ENCODE assay signal across 9 cellular contexts in genomic region chr16:71885261-71885650, GRCh38. TPM values are rescaled to one million over a fixed set of nuclear protein-coding genes. Genes with fewer than 3 reads are reported as not detected.
A peak's percentile ranks its signal among the peaks of the same experiment; 100 is the strongest.
DNase-seq lines count a peak whose midpoint lies in the region; ATAC-seq and TF ChIP-seq lines count a peak whose summit lies in the region.
"Had no signal": no experiment of that assay in that cellular context is flagged by ENCODE, and none has a peak within 500 bp of the region (broad histone marks: within the 10 kb centered on the region; RNA-seq: fewer than 3 reads in every experiment).

No MANE protein-coding gene starts in this region.

- H2AK5ac ChIP-seq in IMR-90 (ENCODE audit: low read depth, low read length) = no peak overlapping the region

- H3K9me3 Mint-ChIP-seq in activated CD4-positive, alpha-beta memory T cell treated with anti-CD3 and anti-CD28 coated beads for 36 hours = no peaks in the 10 kb centered on the region
- no peaks in the 10 kb centered on the region for H3K9me3 Mint-ChIP-seq in memory B cell

- no peak overlapping the region for H2BK15ac ChIP-seq in IMR-90 (ENCODE audit: low read depth, low read length)

- H3K27ac Mint-ChIP-seq in activated CD4-positive, alpha-beta memory T cell treated with anti-CD3 and anti-CD28 coated beads for 36 hours = peak overlapping the region; percentile 43
- H3K27ac Mint-ChIP-seq in memory B cell = peak overlapping the region; percentile 97

- intact Hi-C loops in IMR-90 (cut with micrococcal nuclease) = no loop called here
- intact Hi-C loops in activated CD4-positive, alpha-beta memory T cell treated with anti-CD3 and anti-CD28 coated beads for 36 hours (cut with micrococcal nuclease) = loop anchor here (10.0 kb wide), 1 partner anchor 320 kb away; no protein-coding TSS in a partner anchor

- TF ChIP-seq CTCF in IMR-90 (conservative IDR thresholded peaks at IDR 0.05; ENCODE audit: low read depth, low read length) = no peak
- TF ChIP-seq CTCF in gastroesophageal sphincter (IDR thresholded peaks at IDR 0.05) = no peak

- H3K9me1 ChIP-seq in IMR-90 (ENCODE audit: insufficient read depth, low read length) = no peaks in the 10 kb centered on the region

- no peak overlapping the region; a peak in 1 of 4 replicates for H4K8ac ChIP-seq in IMR-90 (ENCODE audit: low read depth in 2 of 2, low read length in 2 of 2)

- peaks cover 1% of the 10 kb centered on the region for H3K27me3 Mint-ChIP-seq in activated CD4-positive, alpha-beta memory T cell treated with anti-CD3 and anti-CD28 coated beads for 36 hours
- no peaks in the 10 kb centered on the region for H3K27me3 Mint-ChIP-seq in memory B cell

- H3K9ac ChIP-seq in BLaER1 treated with 17β-estradiol and CSF1 and Interleukin-3, amounts not matched to agents 10 nM and 100 nM = peak overlapping the region in 1 of 11 experiments; percentile 96; a peak in 1 of 22 replicates
- H3K9ac ChIP-seq in IMR-90 (ENCODE audit: low read depth, low read length) = no peak overlapping the region

- H2BK120ac ChIP-seq in IMR-90 (ENCODE audit: low read depth, low read length) = no peak overlapping the region

- no peaks in the 10 kb centered on the region for H3K27me3 ChIP-seq in BLaER1 treated with 17β-estradiol and CSF1 and Interleukin-3, amounts not matched to agents 10 nM and 100 nM
- H3K27me3 ChIP-seq in IMR-90 (ENCODE audit: control insufficient read depth, insufficient read depth, low read length) = no peaks in the 10 kb centered on the region
- H3K27me3 ChIP-seq in gastroesophageal sphincter = no peaks in the 10 kb centered on the region
- H3K27me3 ChIP-seq: right lobe of liver had no signal

- no peak overlapping the region for H2BK5ac ChIP-seq in IMR-90 (ENCODE audit: low read depth, low read length, poor library complexity, severe bottlenecking)

- in situ Hi-C loops in IMR-90 (cut with MboI; ENCODE audit: low sequenced_read_pairs) = no loop called here

- no peak overlapping the region for H2BK20ac ChIP-seq in IMR-90 (ENCODE audit: low read depth, low read length)

- H3K27ac ChIP-seq in BLaER1 treated with 17β-estradiol and CSF1 and Interleukin-3, amounts not matched to agents 10 nM and 100 nM = 0 out of 22 replicates have a peak overlapping the region, but pooled peaks of 1 of the 11 experiments have one; percentile 89
- H3K27ac ChIP-seq in IMR-90 (ENCODE audit: insufficient read depth, low read length) (no peak overlapping the region), gastroesophageal sphincter (peak overlapping the region in 1 of 4 donors; percentile 88)

- dilution Hi-C loops in IMR-90 (cut with HindIII; ENCODE audit: low sequenced_read_pairs, unreplicated experiment) = no loop called here

- no peak overlapping the region for H4K5ac ChIP-seq in IMR-90 (ENCODE audit: low read depth, low read length)

- H4K20me1 ChIP-seq in BLaER1 treated with 17β-estradiol and CSF1 and Interleukin-3, amounts not matched to agents 10 nM and 100 nM = peaks cover 0 to 32% (median 15%) of the 10 kb centered on the region in 11 experiments; a peak in 10 of 22 replicates
- no peaks in the 10 kb centered on the region for H4K20me1 ChIP-seq in IMR-90 (ENCODE audit: insufficient read depth, low read length)

- peaks cover 2 to 9% of the 10 kb centered on the region in 2 experiments for H3K79me1 ChIP-seq in IMR-90 (ENCODE audit: low read depth in 1 of 2, low read length in 2 of 2)

- no peak overlapping the region for H3K23ac ChIP-seq in IMR-90 (ENCODE audit: low read depth, low read length)

- peak overlapping the region; percentile 93 for H3K4me3 Mint-ChIP-seq in activated CD4-positive, alpha-beta memory T cell treated with anti-CD3 and anti-CD28 coated beads for 36 hours
- peak overlapping the region; percentile 100 for H3K4me3 Mint-ChIP-seq in memory B cell

- peaks cover 40 to 53% (median 43%) of the 10 kb centered on the region in 10 experiments for H3K4me1 ChIP-seq in BLaER1 treated with 17β-estradiol and CSF1 and Interleukin-3, amounts not matched to agents 10 nM and 100 nM
- peaks cover 2% of the 10 kb centered on the region; the same call in 1 of the 2 replicates for H3K4me1 ChIP-seq in IMR-90 (ENCODE audit: control insufficient read depth, insufficient read depth, low read length)
- H3K4me1 ChIP-seq in gastroesophageal sphincter = peaks cover 0 to 31% (median 9%) of the 10 kb centered on the region in 3 donors

- peak overlapping the region; percentile 28 for H2AFZ ChIP-seq in IMR-90 (replicated peaks; ENCODE audit: low read length, poor library complexity)

- peak overlapping the region; percentile 88 to 98 (median 92) for H3K4me2 ChIP-seq in BLaER1 treated with 17β-estradiol and CSF1 and Interleukin-3, amounts not matched to agents 10 nM and 100 nM
- no peak overlapping the region for H3K4me2 ChIP-seq in IMR-90 (ENCODE audit: low read depth, low read length)

- no peak overlapping the region for H3K4ac ChIP-seq in IMR-90 (ENCODE audit: low read depth, low read length)

- H2AK9ac ChIP-seq in IMR-90 (replicated peaks; ENCODE audit: low read depth, low read length, poor library complexity) = no peak overlapping the region

- no peaks in the 10 kb centered on the region for H3K36me3 ChIP-seq in BLaER1 treated with 17β-estradiol and CSF1 and Interleukin-3, amounts not matched to agents 10 nM and 100 nM
- H3K36me3 ChIP-seq in IMR-90 (ENCODE audit: control insufficient read depth, insufficient read depth, low read length) (peaks cover under 1% of the 10 kb centered on the region), gastroesophageal sphincter (peaks cover 0 to 4% of the 10 kb centered on the region in 2 donors)

- no peak overlapping the region for H4K91ac ChIP-seq in IMR-90 (ENCODE audit: insufficient read depth, low read depth, low read length)

- no peak overlapping the region for H3K18ac ChIP-seq in IMR-90 (ENCODE audit: low read depth, low read length)

- H3K4me3 ChIP-seq in BLaER1 treated with 17β-estradiol and CSF1 and Interleukin-3, amounts not matched to agents 10 nM and 100 nM = peak overlapping the region in 3 of 10 experiments; percentile 93 to 94 (median 93); a peak in 4 of 20 replicates
- H3K4me3 ChIP-seq in IMR-90 (ENCODE audit: insufficient read depth, low read depth, low read length) = no peak overlapping the region
- H3K4me3 ChIP-seq in gastroesophageal sphincter = no peak overlapping the region

- H3K56ac ChIP-seq in IMR-90 (ENCODE audit: extremely low read depth, insufficient read depth, low read length) = no peak overlapping the region

- CTCF ChIA-PET in IMR-90 (lab: Yijun Ruan, JAX) = interaction anchor here (1.5 kb wide), 1 partner anchor 76 kb away, joined by 5 read pairs; no protein-coding TSS in a partner anchor
- CTCF ChIA-PET in activated CD4-positive, alpha-beta memory T cell treated with anti-CD3 and anti-CD28 coated beads for 36 hours (lab: Charles Lee) = interaction anchor here (0.9 to 4.8 kb wide), 6 partner anchors 9 to 76 kb away, joined by 3 to 55 read pairs (median 4); partner anchors contain the start of gene IST1

- ATAC-seq in IMR-90 (ENCODE audit: low read depth) = no peak
- ATAC-seq in memory B cell (ENCODE audit: low read depth) = peak; percentile 10
- no peak for ATAC-seq in HG03175 (IDR thresholded peaks at IDR 0.05; ENCODE audit: unreplicated experiment)
- ATAC-seq in gastroesophageal sphincter = no peak

- WGBS in IMR-90 (ENCODE audit: extremely low coverage in 2 of 2, insufficient read length in 1 of 2), 2 experiments = no CpG with 5 or more reads among the region's 4 CpGs
- WGBS in gastroesophageal sphincter (ENCODE audit: low coverage in 1 of 2), 2 donors = 48 to 59% methylated on average over 3 to 4 of the region's 4 CpGs

- no TSS peak for BruUV-seq in IMR-90 (replicated peaks; lab: Mats Ljungman, UMichigan)

- POLR2A ChIA-PET in IMR-90 (lab: Charles Lee; ENCODE audit: unreplicated experiment) = no interaction called here
- POLR2A ChIA-PET in activated CD4-positive, alpha-beta memory T cell treated with anti-CD3 and anti-CD28 coated beads for 36 hours (lab: Charles Lee) = no interaction called here

- TF ChIP-seq RAD21 in IMR-90 (IDR thresholded peaks at IDR 0.05; ENCODE audit: low read length) = no peak

- TF ChIP-seq POLR2A in IMR-90 (IDR thresholded peaks at IDR 0.05; ENCODE audit: low read depth, low read length) (no peak), gastroesophageal sphincter (IDR thresholded peaks at IDR 0.05) (no peak)

- no peak overlapping the region for H3K14ac ChIP-seq in IMR-90 (replicated peaks; ENCODE audit: low read depth, low read length)

- H3K36me3 Mint-ChIP-seq in activated CD4-positive, alpha-beta memory T cell treated with anti-CD3 and anti-CD28 coated beads for 36 hours = no peaks in the 10 kb centered on the region
- peaks cover under 1% of the 10 kb centered on the region for H3K36me3 Mint-ChIP-seq in memory B cell

- peaks cover 38% of the 10 kb centered on the region for H3K4me1 Mint-ChIP-seq in activated CD4-positive, alpha-beta memory T cell treated with anti-CD3 and anti-CD28 coated beads for 36 hours (ENCODE audit: low read depth)
- peaks cover 26% of the 10 kb centered on the region for H3K4me1 Mint-ChIP-seq in memory B cell

- DNase-seq in IMR-90 = no peak
- no peak for DNase-seq in activated CD4-positive, alpha-beta memory T cell treated with anti-CD3 and anti-CD28 coated beads for 36 hours
- no peak for DNase-seq in memory B cell (ENCODE audit: low spot score in 2 of 2)
- DNase-seq in hippocampal formation (lab: John Stamatoyannopoulos, UW) = no peak
- no peak for DNase-seq in activated CD8-positive, alpha-beta memory T cell treated with anti-CD3 and anti-CD28 coated beads, Interleukin-2, amount 50 U/mL, for 4 hours
- DNase-seq: right lobe of liver had no signal

- no peak for TF ChIP-seq EP300 in gastroesophageal sphincter (IDR thresholded peaks at IDR 0.05)

- H3K9me3 ChIP-seq in BLaER1 treated with 17β-estradiol and CSF1 and Interleukin-3, amounts not matched to agents 10 nM and 100 nM (replicated peaks in 1 of 11) = no peaks in the 10 kb centered on the region
- H3K9me3 ChIP-seq in IMR-90 (ENCODE audit: control insufficient read depth, insufficient read depth, low read length) (no peaks in the 10 kb centered on the region), gastroesophageal sphincter (no peaks in the 10 kb centered on the region)
- H3K9me3 ChIP-seq: right lobe of liver had no signal

RNA-seq across cellular contexts. Expression of gene ZNF821, which starts 1.3 kb away (rescaled TPM):
- total RNA-seq in IMR-90 (2012; rRNA removed) (4.4 and 5.9 TPM in 2 replicates), gastroesophageal sphincter (1 to 10 TPM; 2.8 to 10.0 (median 7.3) TPM)
- polyA plus RNA-seq in IMR-90 (2012; rRNA removed) = 5.8 and 6.0 TPM in 2 replicates
- 6.9 and 8.2 TPM in 2 replicates for polyA plus RNA-seq in IMR-90 (2012; cell fraction: cytosol; rRNA removed)
- 14.0 and 15.1 TPM in 2 replicates for polyA plus RNA-seq in IMR-90 (2012; cell fraction: nucleus; rRNA removed; ENCODE audit: low replicate concordance)
- 1 to 10 TPM; 6.8 to 7.3 TPM for total RNA-seq in activated CD4-positive, alpha-beta memory T cell treated with anti-CD3 and anti-CD28 coated beads for 36 hours

RNA-seq across cellular contexts. Expression of gene IST1, which starts 10.1 kb away (rescaled TPM):
- total RNA-seq in IMR-90 (2012; rRNA removed) = 175 and 186 TPM in 2 replicates
- 122 and 134 TPM in 2 replicates for polyA plus RNA-seq in IMR-90 (2012; rRNA removed)
- polyA plus RNA-seq in IMR-90 (2012; cell fraction: cytosol; rRNA removed) = 52.7 and 72.3 TPM in 2 replicates
- polyA plus RNA-seq in IMR-90 (2012; cell fraction: nucleus; rRNA removed; ENCODE audit: low replicate concordance) = 112 and 358 TPM in 2 replicates
- total RNA-seq in activated CD4-positive, alpha-beta memory T cell treated with anti-CD3 and anti-CD28 coated beads for 36 hours = 100 to 1,000 TPM; 191 to 192 TPM
- total RNA-seq in gastroesophageal sphincter = 100 to 1,000 TPM; 156 to 202 (median 189) TPM

RNA-seq across cellular contexts. Expression of gene ATXN1L, which starts 39.5 kb away (rescaled TPM):
- total RNA-seq in IMR-90 (2012; rRNA removed) (5.2 and 5.8 TPM in 2 replicates), gastroesophageal sphincter (10 to 100 TPM; 30.4 to 56.5 (median 40.9) TPM)
- 8.0 and 9.2 TPM in 2 replicates for polyA plus RNA-seq in IMR-90 (2012; rRNA removed)
- polyA plus RNA-seq in IMR-90 (2012; cell fraction: cytosol; rRNA removed) = 2.8 and 3.7 TPM in 2 replicates
- polyA plus RNA-seq in IMR-90 (2012; cell fraction: nucleus; rRNA removed; ENCODE audit: low replicate concordance) = 14.7 and 27.7 TPM in 2 replicates
- total RNA-seq in activated CD4-positive, alpha-beta memory T cell treated with anti-CD3 and anti-CD28 coated beads for 36 hours = 10 to 100 TPM; 14.6 to 15.1 TPM
